ENCODE assay signal across 8 cellular contexts in genomic region chr10:75235375-75236177, GRCh38. TPM values are rescaled to one million over a fixed set of nuclear protein-coding genes. Genes with fewer than 3 reads are reported as not detected.
DNase-seq lines count a peak whose midpoint lies in the region; ATAC-seq and TF ChIP-seq lines count a peak whose summit lies in the region.

TSS of gene COMTD1 (minus strand) at chr10:75235957. CDS start at chr10:75235928, 29 bp downstream.

- no peaks in the 10 kb centered on the region for H3K27me3 Mint-ChIP-seq in CD14-positive monocyte (ENCODE audit: low read depth in 3 of 3)
- no peaks in the 10 kb centered on the region for H3K27me3 Mint-ChIP-seq in dendritic cell treated with granulocyte-macrophage colony-stimulating factor and Interleukin-4, amounts not matched to agents 40 ng/mL and 50 ng/mL, for 4 days

- H3K4me1 ChIP-seq in liver (ENCODE audit: control insufficient read depth in 4 of 4, insufficient read depth in 4 of 4, low read length in 3 of 4): peaks cover 6 to 37% (median 24%) of the 10 kb centered on the region in 4 donors

- H3K9me3 Mint-ChIP-seq in CD14-positive monocyte: no peaks in the 10 kb centered on the region
- H3K9me3 Mint-ChIP-seq in dendritic cell treated with granulocyte-macrophage colony-stimulating factor and Interleukin-4, amounts not matched to agents 40 ng/mL and 50 ng/mL, for 4 days: no peaks in the 10 kb centered on the region

- WGBS in liver: under 1% methylated on average over 76 of the region's 76 CpGs

- peaks cover 3 to 16% (median 10%) of the 10 kb centered on the region in 4 donors for H3K36me3 ChIP-seq in liver (ENCODE audit: control insufficient read depth in 4 of 4, insufficient read depth in 3 of 4, low read depth in 1 of 4, low read length in 3 of 4)

- TF ChIP-seq CTCF in CD14-positive monocyte (IDR thresholded peaks at IDR 0.05) (peak; percentile 100), liver (IDR thresholded peaks at IDR 0.05; ENCODE audit: low read depth, low read length, missing input control) (peak; percentile 100)

- peaks cover 15% of the 10 kb centered on the region for H3K4me1 Mint-ChIP-seq in CD14-positive monocyte
- peaks cover 21% of the 10 kb centered on the region for H3K4me1 Mint-ChIP-seq in dendritic cell treated with granulocyte-macrophage colony-stimulating factor and Interleukin-4, amounts not matched to agents 40 ng/mL and 50 ng/mL, for 4 days (ENCODE audit: low read depth)

- H3K4me3 Mint-ChIP-seq in CD14-positive monocyte: peak within 1 kb of the TSS; percentile 84 to 86
- peak within 1 kb of the TSS; percentile 83 for H3K4me3 Mint-ChIP-seq in dendritic cell treated with granulocyte-macrophage colony-stimulating factor and Interleukin-4, amounts not matched to agents 40 ng/mL and 50 ng/mL, for 4 days

- H3K27ac Mint-ChIP-seq in CD14-positive monocyte: peak within 1 kb of the TSS in 4 of 7 donors; percentile 45 to 75 (median 64)
- peak within 1 kb of the TSS; percentile 72 for H3K27ac Mint-ChIP-seq in dendritic cell treated with granulocyte-macrophage colony-stimulating factor and Interleukin-4, amounts not matched to agents 40 ng/mL and 50 ng/mL, for 4 days

- intact Hi-C loops in CD14-positive monocyte (cut with micrococcal nuclease): loop anchor here (2.0 to 10.0 kb wide), 5 partner anchors 25 to 988 kb away; partner anchors contain the start of genes KAT6B (in 1 of the 2) and VDAC2 (in 1 of the 2)
- intact Hi-C loops in dendritic cell treated with granulocyte-macrophage colony-stimulating factor and Interleukin-4, amounts not matched to agents 40 ng/mL and 50 ng/mL, for 4 days (cut with micrococcal nuclease): loop anchor here (2.0 to 10.0 kb wide), 3 partner anchors 25 to 971 kb away; partner anchors contain the start of genes SAMD8 and VDAC2

- peak; percentile 97 for TF ChIP-seq RAD21 in liver (IDR thresholded peaks at IDR 0.05)

- peak within 1 kb of the TSS; percentile 54 to 85 (median 82) for H3K4me3 ChIP-seq in liver (ENCODE audit: low read depth in 1 of 3, low read length in 3 of 3)

- H3K9me3 ChIP-seq in liver (ENCODE audit: control insufficient read depth in 4 of 4, low read length in 3 of 4): no peaks in the 10 kb centered on the region

- peaks cover 21 to 28% of the 10 kb centered on the region in 2 donors for H3K36me3 Mint-ChIP-seq in CD14-positive monocyte
- peaks cover 32% of the 10 kb centered on the region for H3K36me3 Mint-ChIP-seq in dendritic cell treated with granulocyte-macrophage colony-stimulating factor and Interleukin-4, amounts not matched to agents 40 ng/mL and 50 ng/mL, for 4 days (ENCODE audit: low read depth)

- no peaks in the 10 kb centered on the region for H3K27me3 ChIP-seq in liver (ENCODE audit: control insufficient read depth in 4 of 4, insufficient read depth in 4 of 4, low read length in 3 of 4)

- DNase-seq in CD14-positive monocyte (ENCODE audit: low spot score) (peak; percentile 90), NCI-H69 (lab: John Stamatoyannopoulos, UW) (peak; percentile 94)
- peak; percentile 90 to 91 for DNase-seq in activated CD4-positive, alpha-beta T cell treated with anti-CD3 and anti-CD28 coated beads, Interleukin-2, amount 50 U/mL, for 4 hours
- peak; percentile 93 for DNase-seq in stimulated activated CD4-positive, alpha-beta T cell treated with anti-CD3 and anti-CD28 coated beads, Interleukin-4, amount 100 ng/mL, for 1 hour

- H3K9ac ChIP-seq in liver (ENCODE audit: low read depth in 1 of 2, low read length in 2 of 2): peak within 1 kb of the TSS in 1 of 2 donors; percentile 52

- peak; percentile 67 for ATAC-seq in GM19328 (IDR thresholded peaks at IDR 0.05; ENCODE audit: unreplicated experiment)
- peak; percentile 64 for ATAC-seq in HG03469 (IDR thresholded peaks at IDR 0.05; ENCODE audit: unreplicated experiment)

- H3K27ac ChIP-seq in liver (ENCODE audit: low read depth in 1 of 2, low read length in 2 of 2): peak within 1 kb of the TSS; percentile 42 to 61

TF ChIP-seq in liver, 16 proteins besides CTCF, POLR2A, EP300 and RAD21:
- no peak for TF ChIP-seq GABPA (IDR thresholded peaks at IDR 0.05 in 1 of 2, conservative IDR thresholded peaks at IDR 0.05 in 1 of 2)
- TF ChIP-seq TAF1 (conservative IDR thresholded peaks at IDR 0.05): no peak
- peak; percentile 50 for TF ChIP-seq YY1 (IDR thresholded peaks at IDR 0.05)
- no peak for TF ChIP-seq SP1 (IDR thresholded peaks at IDR 0.05)
- no peak for TF ChIP-seq NR2F2 (IDR thresholded peaks at IDR 0.05)
- TF ChIP-seq HNF4G (IDR thresholded peaks at IDR 0.05): no peak
- TF ChIP-seq RXRA (IDR thresholded peaks at IDR 0.05): no peak
- no peak for TF ChIP-seq FOXA1 (IDR thresholded peaks at IDR 0.05)
- no peak for TF ChIP-seq EGR1 (IDR thresholded peaks at IDR 0.05; ENCODE audit: low read depth in 2 of 2)
- TF ChIP-seq ZBTB33 (IDR thresholded peaks at IDR 0.05): no peak
- TF ChIP-seq HNF4A (conservative IDR thresholded peaks at IDR 0.05): peak in 1 of 2 donors; percentile 14
- TF ChIP-seq FOXA2 (IDR thresholded peaks at IDR 0.05): peak; percentile 15
- TF ChIP-seq, protein P1, sequence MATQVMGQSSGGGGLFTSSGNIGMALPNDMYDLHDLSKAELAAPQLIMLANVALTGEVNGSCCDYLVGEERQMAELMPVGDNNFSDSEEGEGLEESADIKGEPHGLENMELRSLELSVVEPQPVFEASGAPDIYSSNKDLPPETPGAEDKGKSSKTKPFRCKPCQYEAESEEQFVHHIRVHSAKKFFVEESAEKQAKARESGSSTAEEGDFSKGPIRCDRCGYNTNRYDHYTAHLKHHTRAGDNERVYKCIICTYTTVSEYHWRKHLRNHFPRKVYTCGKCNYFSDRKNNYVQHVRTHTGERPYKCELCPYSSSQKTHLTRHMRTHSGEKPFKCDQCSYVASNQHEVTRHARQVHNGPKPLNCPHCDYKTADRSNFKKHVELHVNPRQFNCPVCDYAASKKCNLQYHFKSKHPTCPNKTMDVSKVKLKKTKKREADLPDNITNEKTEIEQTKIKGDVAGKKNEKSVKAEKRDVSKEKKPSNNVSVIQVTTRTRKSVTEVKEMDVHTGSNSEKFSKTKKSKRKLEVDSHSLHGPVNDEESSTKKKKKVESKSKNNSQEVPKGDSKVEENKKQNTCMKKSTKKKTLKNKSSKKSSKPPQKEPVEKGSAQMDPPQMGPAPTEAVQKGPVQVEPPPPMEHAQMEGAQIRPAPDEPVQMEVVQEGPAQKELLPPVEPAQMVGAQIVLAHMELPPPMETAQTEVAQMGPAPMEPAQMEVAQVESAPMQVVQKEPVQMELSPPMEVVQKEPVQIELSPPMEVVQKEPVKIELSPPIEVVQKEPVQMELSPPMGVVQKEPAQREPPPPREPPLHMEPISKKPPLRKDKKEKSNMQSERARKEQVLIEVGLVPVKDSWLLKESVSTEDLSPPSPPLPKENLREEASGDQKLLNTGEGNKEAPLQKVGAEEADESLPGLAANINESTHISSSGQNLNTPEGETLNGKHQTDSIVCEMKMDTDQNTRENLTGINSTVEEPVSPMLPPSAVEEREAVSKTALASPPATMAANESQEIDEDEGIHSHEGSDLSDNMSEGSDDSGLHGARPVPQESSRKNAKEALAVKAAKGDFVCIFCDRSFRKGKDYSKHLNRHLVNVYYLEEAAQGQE (IDR thresholded peaks at IDR 0.05): no peak
- TF ChIP-seq, protein P2, sequence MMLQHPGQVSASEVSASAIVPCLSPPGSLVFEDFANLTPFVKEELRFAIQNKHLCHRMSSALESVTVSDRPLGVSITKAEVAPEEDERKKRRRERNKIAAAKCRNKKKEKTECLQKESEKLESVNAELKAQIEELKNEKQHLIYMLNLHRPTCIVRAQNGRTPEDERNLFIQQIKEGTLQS (IDR thresholded peaks at IDR 0.05): no peak
- TF ChIP-seq JUND (IDR thresholded peaks at IDR 0.05): no peak
TF ChIP-seq in liver: peak in this region for 3.

RNA-seq across cellular contexts. Expression of gene COMTD1, which starts in this region (rescaled TPM):
- 10 to 100 TPM; 16.1 to 16.5 TPM for polyA plus RNA-seq in CD14-positive monocyte
- 10 to 100 TPM in 1 of 2 donors, 1 to 10 TPM in 1; 6.5 to 12.1 TPM for total RNA-seq in liver
- 10 to 100 TPM; 40.9 to 44.2 TPM for polyA plus RNA-seq in liver

Comparison
In these comparisons a context has a peak if more than half of its experiments do, and no peak if none do; other contexts are left out.
1. Peak in every context shown above with its lines: DNase-seq, ATAC-seq, H3K4me3 ChIP-seq and H3K27ac ChIP-seq.